Comparison of ENCODE assay signal across 11 cellular contexts in genomic region chr10:93503075-93503474, GRCh38. TPM values are rescaled to one million over a fixed set of nuclear protein-coding genes. Genes with fewer than 3 reads are reported as not detected.
A peak's percentile ranks its signal among the peaks of the same experiment; 100 is the strongest.
DNase-seq lines count a peak whose midpoint lies in the region; ATAC-seq, FAIRE-seq and TF ChIP-seq lines count a peak whose summit lies in the region.
"Had no signal": no experiment of that assay in that cellular context is flagged by ENCODE, and none has a peak within 500 bp of the region (broad histone marks: within the 10 kb centered on the region; RNA-seq: fewer than 3 reads in every experiment).

No MANE protein-coding gene starts in this region.

- no peak for TF ChIP-seq CTCF in GM13977 (IDR thresholded peaks at IDR 0.05; ENCODE audit: extremely low read depth, insufficient read depth, missing control alignments)
- no peak for TF ChIP-seq CTCF in GM12878 (IDR thresholded peaks at IDR 0.05 in 2 of 3, conservative IDR thresholded peaks at IDR 0.05 in 1 of 3; ENCODE audit: control insufficient read depth in 2 of 3, extremely low read depth in 1 of 3, insufficient read depth in 1 of 3, low read depth in 3 of 3, low read length in 3 of 3)
- no peak for TF ChIP-seq CTCF in BE2C (IDR thresholded peaks at IDR 0.05; ENCODE audit: low read depth, low read length)

- TF ChIP-seq RAD21 in GM12878 (IDR thresholded peaks at IDR 0.05; ENCODE audit: insufficient read depth, low read depth, low read length) = no peak

- peak overlapping the region; percentile 52 for H3K9ac ChIP-seq in GM12878 (ENCODE audit: control insufficient read depth, insufficient read depth, low read length)

- ATAC-seq in GM19452 (IDR thresholded peaks at IDR 0.05; ENCODE audit: unreplicated experiment) = peak; percentile 62
- ATAC-seq in HG03066 (IDR thresholded peaks at IDR 0.05; ENCODE audit: low read depth, unreplicated experiment) = peak; percentile 79
- peak; percentile 86 for ATAC-seq in GM12878

- in situ Hi-C loops in GM13977 (cut with MboI; ENCODE audit: low pct_unique_long_range_greater_than_20kb, low sequenced_read_pairs, unreplicated experiment) = no loop called here
- in situ Hi-C loops in GM12878 (cut with MboI) = no loop called here

- H3K4me2 ChIP-seq in GM12878 (ENCODE audit: control insufficient read depth, insufficient read depth) = peak overlapping the region; percentile 87

- peaks cover 36% of the 10 kb centered on the region for H3K79me2 ChIP-seq in GM12878 (ENCODE audit: control insufficient read depth, insufficient read depth, low read length)

- peak; percentile 38 for DNase-seq in GM13977 (ENCODE audit: low spot score)
- peak; percentile 33 for DNase-seq in GM12878 (ENCODE audit: low read depth, low spot score)
- no peak for DNase-seq in HCEC 1CT
- no peak for DNase-seq in MG63
- DNase-seq in BE2C = no peak
- no peak for DNase-seq in urothelium cell line (ENCODE audit: low spot score)
- DNase-seq: NCI-H1694 had no signal

- 27% methylated on average over 6 of the region's 6 CpGs for WGBS in GM12878 (ENCODE audit: insufficient coverage, insufficient replicate concordance, low lambda C conversion rate, missing lambda C conversion rate)

- H3K36me3 ChIP-seq in GM12878 (ENCODE audit: control insufficient read depth in 2 of 2, insufficient read depth in 2 of 2, low read length in 1 of 2) (no peaks in the 10 kb centered on the region; a peak in 2 of 4 replicates), MG63 (peaks cover 78% of the 10 kb centered on the region), BE2C (peaks cover 6% of the 10 kb centered on the region; the same call in 1 of the 2 replicates)

- peak overlapping the region; percentile 19 for H3K4me3 ChIP-seq in GM12878
- H3K4me3 ChIP-seq in MG63 = no peak overlapping the region
- no peak overlapping the region for H3K4me3 ChIP-seq in BE2C (ENCODE audit: low read depth, low read length)
- H3K4me3 ChIP-seq: coronary artery had no signal

- FAIRE-seq in GM12878 (lab: Jason Lieb, UNC) (peak; percentile 91), urothelium cell line (lab: Jason Lieb, UNC) (no peak)

- H3K9me3 ChIP-seq in GM12878 (replicated peaks; ENCODE audit: control insufficient read depth, insufficient read depth, low read length) (no peaks in the 10 kb centered on the region), MG63 (no peaks in the 10 kb centered on the region), BE2C (no peaks in the 10 kb centered on the region)
- H3K9me3 ChIP-seq: neutrophil had no signal

- POLR2A ChIA-PET in GM12878 (lab: Charles Lee) = no interaction called here

- CTCF ChIA-PET in GM12878 (lab: Yijun Ruan, JAX) = interaction anchor here (1.1 to 16.1 kb wide), 6 partner anchors 9 to 131 kb away, joined by 3 to 232 read pairs (median 17); partner anchors contain the start of gene MYOF

- H3K4me1 ChIP-seq in GM12878 (ENCODE audit: control insufficient read depth, insufficient read depth, low read length) (peaks cover 3% of the 10 kb centered on the region; the same call in 1 of the 2 replicates), BE2C (no peaks in the 10 kb centered on the region)

- no TSS peak for BruUV-seq in GM12878 (replicated peaks; lab: Mats Ljungman, UMichigan)

- peak overlapping the region; percentile 83 for H2AFZ ChIP-seq in GM12878 (ENCODE audit: control insufficient read depth, low read depth, low read length)

- H3K27me3 ChIP-seq in GM12878 (replicated peaks in 1 of 2; ENCODE audit: control insufficient read depth in 2 of 2, insufficient read depth in 2 of 2, low read length in 1 of 2) (no peaks in the 10 kb centered on the region), MG63 (no peaks in the 10 kb centered on the region), BE2C (no peaks in the 10 kb centered on the region)
- H3K27me3 ChIP-seq: neutrophil had no signal

- no peak for TF ChIP-seq POLR2A in GM12878 (IDR thresholded peaks at IDR 0.05; ENCODE audit: low read depth, low read length)

- intact Hi-C loops in GM12878 (cut with micrococcal nuclease; ENCODE audit: unreplicated experiment) = loop anchor here (10.0 kb wide), 1 partner anchor 428 kb away; the partner anchor contains the start of gene CYP26A1

- RAD21 ChIA-PET in GM12878 (lab: Charles Lee; ENCODE audit: unreplicated experiment) = interaction anchor here (2.1 to 2.5 kb wide), 3 partner anchors 10 to 125 kb away, joined by 7 to 12 read pairs (median 8); partner anchors contain the start of gene MYOF

- TF ChIP-seq EP300 in GM12878 (IDR thresholded peaks at IDR 0.05; ENCODE audit: borderline replicate concordance in 1 of 2, control insufficient read depth in 1 of 2, low read depth in 2 of 2, low read length in 2 of 2) = no peak

- SMC1A ChIA-PET in GM12878 (lab: Charles Lee; ENCODE audit: uncharacterized antibody, unreplicated experiment) = interaction anchor here (0.7 to 3.8 kb wide), 8 partner anchors 9 to 1289 kb away, joined by 3 to 30 read pairs (median 4); partner anchors contain the start of genes FRA10AC1 and MYOF

- no peaks in the 10 kb centered on the region for H4K20me1 ChIP-seq in GM12878 (ENCODE audit: control insufficient read depth, insufficient read depth)

- H3K27ac ChIP-seq in GM12878 (ENCODE audit: control insufficient read depth, insufficient read depth) = peak overlapping the region; percentile 75
- H3K27ac ChIP-seq: coronary artery, neutrophil had no signal

TF ChIP-seq in GM12878, 131 proteins besides CTCF, POLR2A, EP300 and RAD21 (continues in another document):
- peak; percentile 16; the same call in 1 of the 2 replicates for TF ChIP-seq ATF7 (IDR thresholded peaks at IDR 0.05; ENCODE audit: low read depth)
- TF ChIP-seq ZBTB4 (CRISPR knock-in tag; IDR thresholded peaks at IDR 0.05) = no peak
- no peak for TF ChIP-seq MXI1 (IDR thresholded peaks at IDR 0.05; ENCODE audit: low read depth, low read length)

RNA-seq across cellular contexts. Expression of gene CEP55, which starts 6.7 kb away (rescaled TPM):
- total RNA-seq in GM12878 (2013; cell fraction: nucleolus; rRNA removed) = 15.3 and 17.8 TPM in 2 replicates
- 51.3 and 59.5 TPM in 2 replicates for total RNA-seq in GM12878 (2014; rRNA removed)
- total RNA-seq in GM12878 (2014; rRNA removed; fragmentation: Illumina TruSeq; extraction: Trizol) = 80.8 and 83.6 TPM in 2 replicates
- 37.5 and 38.7 TPM in 2 replicates for total RNA-seq in GM12878 (2021)
- 10.4 TPM for polyA plus RNA-seq in GM12878 (2011; ENCODE audit: low read depth)
- 54.6 and 86.6 TPM in 2 replicates for polyA plus RNA-seq in GM12878 (2011; rRNA removed)
- 20.2 and 22.0 TPM in 2 replicates for polyA plus RNA-seq in GM12878 (2011; cell fraction: cytosol; rRNA removed)
- 17.5 and 21.3 TPM in 2 replicates for polyA plus RNA-seq in GM12878 (2011; cell fraction: nucleus; rRNA removed)
- 15.9 and 22.0 TPM in 2 replicates for polyA plus RNA-seq in GM12878 (2012)
- 65.2 and 77.0 TPM in 2 replicates for polyA plus RNA-seq in GM12878 (2014; fragmentation: Illumina TruSeq; extraction: Trizol)
- polyA plus RNA-seq in GM12878 (2014; fragmentation: Nextera tagmentation; extraction: Ambion mirVana) = 10 to 100 TPM; 14.6 to 16.7 TPM
- 32.2 and 41.2 TPM in 2 replicates for polyA plus RNA-seq in GM12878 (2014; rRNA removed)
- polyA plus RNA-seq in GM12878 (2016; fragmentation: Nextera tagmentation; extraction: Ambion mirVana) = 10 to 100 TPM; 52.7 to 56.1 TPM
- polyA minus RNA-seq in GM12878 (2011; rRNA and poly(A)+ RNA removed) = 19.6 and 28.5 TPM in 2 replicates
- polyA minus RNA-seq in GM12878 (2011; cell fraction: cytosol; rRNA and poly(A)+ RNA removed) = 11.2 and 13.8 TPM in 2 replicates
- polyA minus RNA-seq in GM12878 (2011; cell fraction: nucleus; rRNA and poly(A)+ RNA removed) = 8.6 and 12.6 TPM in 2 replicates
- 74.7 and 98.6 TPM in 2 replicates for total RNA-seq in MG63 (2014; rRNA removed; shearing (Covaris generic); ENCODE audit: low replicate concordance)
- polyA plus RNA-seq in BE2C (2012; ENCODE audit: insufficient read depth, insufficient read length, low read depth) = 2.0 TPM

RNA-seq across cellular contexts. Expression of gene MYOF, which starts 20.9 kb away (rescaled TPM):
- total RNA-seq in GM12878 (2013; cell fraction: nucleolus; rRNA removed) = 0.34 and 0.63 TPM in 2 replicates
- total RNA-seq in GM12878 (2014; rRNA removed) (0.11 and 0.16 TPM in 2 replicates), GM12878 (2014; rRNA removed; fragmentation: Illumina TruSeq; extraction: Trizol) (0.09 and 0.18 TPM in 2 replicates), GM12878 (2021) (0.44 and 0.45 TPM in 2 replicates)
- polyA plus RNA-seq in GM12878 (2011; ENCODE audit: low read depth) = 0.04 TPM
- polyA plus RNA-seq in GM12878 (2011; rRNA removed) (0.04 and 0.15 TPM in 2 replicates), GM12878 (2014; fragmentation: Illumina TruSeq; extraction: Trizol) (0.11 and 0.19 TPM in 2 replicates), GM12878 (2014; fragmentation: Nextera tagmentation; extraction: Ambion mirVana) (under 1 TPM; 0.02 to 0.13 TPM), GM12878 (2014; rRNA removed) (0.25 and 0.42 TPM in 2 replicates), GM12878 (2016; fragmentation: Nextera tagmentation; extraction: Ambion mirVana) (under 1 TPM; 0.48 to 0.59 TPM)
- polyA plus RNA-seq in GM12878 (2011; cell fraction: cytosol; rRNA removed) = 0.07 and 0.10 TPM in 2 replicates
- 0.16 and 0.18 TPM in 2 replicates for polyA plus RNA-seq in GM12878 (2011; cell fraction: nucleus; rRNA removed)
- 0.04 TPM in 2 replicates for polyA plus RNA-seq in GM12878 (2012)
- polyA minus RNA-seq in GM12878 (2011; rRNA and poly(A)+ RNA removed) = 0.07 TPM in 1 of 2 replicates, not detected in the other
- polyA minus RNA-seq in GM12878 (2011; cell fraction: cytosol; rRNA and poly(A)+ RNA removed) = 0.80 and 1.9 TPM in 2 replicates
- polyA minus RNA-seq in GM12878 (2011; cell fraction: nucleus; rRNA and poly(A)+ RNA removed) = under 0.01 and 0.19 TPM in 2 replicates
- 69.3 and 75.6 TPM in 2 replicates for total RNA-seq in MG63 (2014; rRNA removed; shearing (Covaris generic); ENCODE audit: low replicate concordance)
- 0.09 TPM for polyA plus RNA-seq in BE2C (2012; ENCODE audit: insufficient read depth, insufficient read length, low read depth)

Comparison
In these comparisons a context has a peak if more than half of its experiments do, and no peak if none do; other contexts are left out.
1. DNase-seq: peak in GM13977 (single experiment) and GM12878 (single experiment); none in HCEC 1CT (single experiment), MG63 (single experiment), BE2C (single experiment) and urothelium cell line (single experiment).
2. RNA of gene MYOF, which starts 20.9 kb away (total RNA-seq): 69.3 to 75.6 TPM in MG63; 0.09 to 0.63 TPM in GM12878; every median in the first group is over 10 times any median in the second.
3. Peak in every context shown above with its lines, with median percentiles within 50 percentile points of each other: ATAC-seq.